Comparison of ENCODE assay signal across 8 cellular contexts in genomic region chr6:27808242-27809066, GRCh38.
A peak's percentile ranks its signal among the peaks of the same experiment; 100 is the strongest.
DNase-seq lines count a peak whose midpoint lies in the region; ATAC-seq and TF ChIP-seq lines count a peak whose summit lies in the region.
"Not testable (repeated sequence)": the region's sequence is repeated elsewhere in the genome, so short reads cannot be mapped to it uniquely, and the experiment has no call there.

No MANE protein-coding gene starts in this region.

- H3K4me3 Mint-ChIP-seq in CD4-positive, alpha-beta memory T cell = peak overlapping the region; percentile 96 to 98 (median 98)
- peak overlapping the region; percentile 93 to 98 (median 98) for H3K4me3 Mint-ChIP-seq in IgD-negative memory B cell
- H3K4me3 Mint-ChIP-seq in activated T-helper 2 cell treated with anti-CD3 and anti-CD28 coated beads, Interferon-gamma antibody, Interleukin-2, Interleukin-4, amounts not matched to agents 10 μg/mL and 5 μg/mL and 100 μg/mL, durations not matched to agents 14 hours and 24 hours and 36 hours (ENCODE audit: low read depth) = peak overlapping the region; percentile 90

- H3K9me3 Mint-ChIP-seq in CD4-positive, alpha-beta memory T cell; IgD-negative memory B cell; activated T-helper 2 cell treated with anti-CD3 and anti-CD28 coated beads, Interferon-gamma antibody, Interleukin-2, Interleukin-4, amounts not matched to agents 10 μg/mL and 5 μg/mL and 100 μg/mL, durations not matched to agents 14 hours and 24 hours and 36 hours: not testable (repeated sequence)

- TF ChIP-seq CTCF in esophagus muscularis mucosa (IDR thresholded peaks at IDR 0.05); lower lobe of right lung (IDR thresholded peaks at IDR 0.05): not testable (repeated sequence)
- peak in 1 of 11 experiments; percentile 6 for TF ChIP-seq CTCF in spleen (IDR thresholded peaks at IDR 0.05 in 8 of 11, conservative IDR thresholded peaks at IDR 0.05 in 3 of 11)

- intact Hi-C loops in CD4-positive, alpha-beta memory T cell (cut with micrococcal nuclease) = loop anchor here (1.0 to 2.0 kb wide), 2 partner anchors 676 to 1782 kb away; a partner anchor contains a TSS
- intact Hi-C loops in activated T-helper 2 cell treated with anti-CD3 and anti-CD28 coated beads, Interferon-gamma antibody, Interleukin-2, Interleukin-4, amounts not matched to agents 10 μg/mL and 5 μg/mL and 100 μg/mL, durations not matched to agents 14 hours and 24 hours and 36 hours (cut with micrococcal nuclease) = loop anchor here (1.0 to 5.0 kb wide), 4 partner anchors 59 to 676 kb away; a partner anchor contains a TSS
- intact Hi-C loops in esophagus muscularis mucosa (cut with DNase I); lower lobe of right lung (cut with DNase I); spleen (cut with DNase I; ENCODE audit: low total_unique reads): not testable (repeated sequence)

- ATAC-seq in GM21528 (IDR thresholded peaks at IDR 0.05; ENCODE audit: low FRiP score, unreplicated experiment) (peak; percentile 6), lower lobe of right lung (peak; percentile 13 to 19)

- peak overlapping the region; percentile 60 to 75 for H3K4me3 ChIP-seq in CD4-positive, alpha-beta memory T cell (ENCODE audit: low read length in 2 of 2)
- H3K4me3 ChIP-seq in esophagus muscularis mucosa (peak overlapping the region; percentile 52 to 70 (median 58)), lower lobe of right lung (peak overlapping the region; percentile 61), spleen (peak overlapping the region; percentile 20 to 82 (median 52))

- H3K27ac Mint-ChIP-seq in CD4-positive, alpha-beta memory T cell = peak overlapping the region; percentile 94 to 99 (median 98)
- peak overlapping the region; percentile 93 to 100 (median 99) for H3K27ac Mint-ChIP-seq in IgD-negative memory B cell
- H3K27ac Mint-ChIP-seq in activated T-helper 2 cell treated with anti-CD3 and anti-CD28 coated beads, Interferon-gamma antibody, Interleukin-2, Interleukin-4, amounts not matched to agents 10 μg/mL and 5 μg/mL and 100 μg/mL, durations not matched to agents 14 hours and 24 hours and 36 hours = peak overlapping the region; percentile 98

- peaks cover 29 to 57% (median 39%) of the 10 kb centered on the region in 4 donors for H3K4me1 Mint-ChIP-seq in CD4-positive, alpha-beta memory T cell
- peaks cover 27 to 34% (median 32%) of the 10 kb centered on the region in 3 donors for H3K4me1 Mint-ChIP-seq in IgD-negative memory B cell
- peaks cover 58% of the 10 kb centered on the region for H3K4me1 Mint-ChIP-seq in activated T-helper 2 cell treated with anti-CD3 and anti-CD28 coated beads, Interferon-gamma antibody, Interleukin-2, Interleukin-4, amounts not matched to agents 10 μg/mL and 5 μg/mL and 100 μg/mL, durations not matched to agents 14 hours and 24 hours and 36 hours (ENCODE audit: low read depth)

- not testable (repeated sequence) for H3K27me3 Mint-ChIP-seq in CD4-positive, alpha-beta memory T cell; IgD-negative memory B cell; activated T-helper 2 cell treated with anti-CD3 and anti-CD28 coated beads, Interferon-gamma antibody, Interleukin-2, Interleukin-4, amounts not matched to agents 10 μg/mL and 5 μg/mL and 100 μg/mL, durations not matched to agents 14 hours and 24 hours and 36 hours (ENCODE audit: low read depth)

- CTCF ChIA-PET in CD4-positive, alpha-beta memory T cell (lab: Charles Lee; ENCODE audit: partially characterized antibody) = interaction anchor here (0.9 to 9.9 kb wide), 23 partner anchors 11 to 1782 kb away, joined by 3 to 137 read pairs (median 7); a partner anchor contains a TSS

- TF ChIP-seq POLR2A in esophagus muscularis mucosa (IDR thresholded peaks at IDR 0.05; ENCODE audit: low read depth); spleen (IDR thresholded peaks at IDR 0.05): not testable (repeated sequence)

- POLR2A ChIA-PET in CD4-positive, alpha-beta memory T cell (lab: Charles Lee; ENCODE audit: partially characterized antibody) = interaction anchor here (0.6 to 11.2 kb wide), 49 partner anchors 12 to 1788 kb away, joined by 3 to 640 read pairs (median 11); partner anchors contain the start of gene ZNF184

- peak in 4 of 5 donors; percentile 32 to 51 (median 36) for DNase-seq in CD4-positive, alpha-beta memory T cell
- peak; percentile 76 for DNase-seq in RKO (ENCODE audit: low spot score)
- peak; percentile 43 for DNase-seq in activated T-helper 2 cell treated with anti-CD3 and anti-CD28 coated beads, Interferon-gamma antibody, Interleukin-2, Interleukin-4, amounts not matched to agents 10 μg/mL and 5 μg/mL and 100 μg/mL, durations not matched to agents 14 hours and 24 hours and 36 hours (ENCODE audit: low spot score)
- DNase-seq in esophagus muscularis mucosa (ENCODE audit: extremely low spot score); lower lobe of right lung; spleen: not testable (repeated sequence)

- H3K36me3 ChIP-seq in CD4-positive, alpha-beta memory T cell (ENCODE audit: insufficient read depth, low read length); esophagus muscularis mucosa; lower lobe of right lung; spleen: not testable (repeated sequence)

- H3K36me3 Mint-ChIP-seq in CD4-positive, alpha-beta memory T cell; IgD-negative memory B cell; activated T-helper 2 cell treated with anti-CD3 and anti-CD28 coated beads, Interferon-gamma antibody, Interleukin-2, Interleukin-4, amounts not matched to agents 10 μg/mL and 5 μg/mL and 100 μg/mL, durations not matched to agents 14 hours and 24 hours and 36 hours (ENCODE audit: low read depth): not testable (repeated sequence)

- not testable (repeated sequence) for H3K9me3 ChIP-seq in CD4-positive, alpha-beta memory T cell (ENCODE audit: control insufficient read depth in 1 of 2, low read length in 2 of 2); esophagus muscularis mucosa; lower lobe of right lung; spleen

- not testable (repeated sequence) for TF ChIP-seq EP300 in esophagus muscularis mucosa (IDR thresholded peaks at IDR 0.05)

- H3K27me3 ChIP-seq in CD4-positive, alpha-beta memory T cell (ENCODE audit: insufficient read depth, low read length); spleen (replicated peaks in 1 of 7): not testable (repeated sequence)
- H3K27me3 ChIP-seq in esophagus muscularis mucosa = peaks cover 0 to 45% (median 16%) of the 10 kb centered on the region in 4 donors
- peaks cover 16% of the 10 kb centered on the region for H3K27me3 ChIP-seq in lower lobe of right lung (ENCODE audit: low read depth)

- 14% methylated on average over 17 of the region's 43 CpGs for WGBS in esophagus muscularis mucosa
- WGBS in spleen, 5 donors = 3 to 6% (median 4%) methylated on average over 17 to 25 of the region's 43 CpGs

- peak overlapping the region; percentile 78 for H3K27ac ChIP-seq in CD4-positive, alpha-beta memory T cell (ENCODE audit: low read depth, low read length)
- H3K27ac ChIP-seq in esophagus muscularis mucosa (replicated peaks in 1 of 4) (peak overlapping the region; percentile 69 to 88 (median 86)), lower lobe of right lung (peak overlapping the region; percentile 89), spleen (peak overlapping the region; percentile 87 to 99 (median 98))

- H3K4me1 ChIP-seq in CD4-positive, alpha-beta memory T cell (ENCODE audit: insufficient read depth, low read length) = peaks cover 39% of the 10 kb centered on the region
- H3K4me1 ChIP-seq in esophagus muscularis mucosa = peaks cover 8 to 33% (median 27%) of the 10 kb centered on the region in 4 donors
- peaks cover 19% of the 10 kb centered on the region for H3K4me1 ChIP-seq in lower lobe of right lung
- peaks cover 3 to 47% (median 41%) of the 10 kb centered on the region in 6 donors for H3K4me1 ChIP-seq in spleen
